26 cellular contexts compared by ENCODE assay signal in the genomic region with DNA sequence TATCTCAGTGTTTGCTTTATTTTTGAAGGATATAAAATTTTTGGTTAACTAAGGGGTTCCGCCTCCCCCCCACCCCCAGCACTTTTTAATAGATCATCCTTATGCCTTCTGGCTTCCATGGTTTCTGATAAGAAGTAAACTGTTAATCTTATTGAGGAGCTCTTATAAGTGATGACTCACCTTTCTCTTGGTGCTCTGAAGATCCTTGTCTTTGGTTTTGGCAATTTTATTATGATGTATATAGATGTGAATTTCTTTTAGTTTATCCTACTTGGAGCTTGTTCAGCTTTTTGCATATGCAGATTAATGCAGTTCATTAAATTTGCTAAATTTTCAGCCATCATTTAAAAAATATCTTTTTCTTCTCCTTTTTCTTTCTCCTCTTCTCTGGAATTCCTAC.
"Had no signal": no experiment of that assay in that cellular context is flagged by ENCODE, and none has a peak within 500 bp of the region (broad histone marks: within the 10 kb centered on the region; RNA-seq: fewer than 3 reads in every experiment).

No MANE protein-coding gene starts in this region.

- H3K27ac ChIP-seq: gastrocnemius medialis, lower lobe of right lung, prostate gland, right atrium auricular region, thyroid gland, vagina had no signal

- H3K36me3 Mint-ChIP-seq: naive thymus-derived CD8-positive, alpha-beta T cell; stimulated activated effector memory CD8-positive, alpha-beta T cell treated with anti-CD3 and anti-CD28 coated beads, Interleukin-12 subunit alpha, Interleukin-12 subunit beta, amount 100 ng/mL, for 72 hours had no signal

- DNase-seq: dermis blood vessel endothelial cell; effector memory CD8-positive, alpha-beta T cell; erythroblast; foreskin fibroblast; gastrocnemius medialis; head of caudate nucleus; left ventricle myocardium superior; lower lobe of right lung; naive thymus-derived CD8-positive, alpha-beta T cell; nephron progenitor cell; nucleus accumbens; stimulated activated CD4-positive, alpha-beta T cell treated with anti-CD3 and anti-CD28 coated beads, Interleukin-12 subunit alpha, Interleukin-12 subunit beta, amount 100 ng/mL, for 4 hours; stimulated activated CD4-positive, alpha-beta T cell treated with anti-CD3 and anti-CD28 coated beads, Interleukin-1b, Interleukin-23, amount 100 ng/mL, for 48 hours; stimulated activated CD4-positive, alpha-beta T cell treated with anti-CD3 and anti-CD28 coated beads, Interleukin-4, amount 100 ng/mL, for 1 hour; stimulated activated naive CD4-positive, alpha-beta T cell treated with Interleukin-2 at 50 U/mL for 16 hours; stomach; thyroid gland; trophoblast cell had no signal

- H3K4me1 ChIP-seq: gastrocnemius medialis, prostate gland, thyroid gland had no signal

- H3K27ac Mint-ChIP-seq: effector memory CD8-positive, alpha-beta T cell; naive thymus-derived CD8-positive, alpha-beta T cell; nephron progenitor cell; stimulated activated effector memory CD8-positive, alpha-beta T cell treated with anti-CD3 and anti-CD28 coated beads, Interleukin-12 subunit alpha, Interleukin-12 subunit beta, amount 100 ng/mL, for 72 hours had no signal

- H3K4me2 ChIP-seq: smooth muscle cell had no signal

- H3K36me3 ChIP-seq: gastrocnemius medialis, lower lobe of right lung, prostate gland, right atrium auricular region, stomach, thyroid gland, vagina had no signal

- FAIRE-seq: endometrium, keratinocyte had no signal

- H3K9me3 ChIP-seq: gastrocnemius medialis, lower lobe of right lung, prostate gland, right atrium auricular region, stomach, thyroid gland, vagina had no signal

- H3K4me3 Mint-ChIP-seq: effector memory CD8-positive, alpha-beta T cell; naive thymus-derived CD8-positive, alpha-beta T cell; nephron progenitor cell; stimulated activated effector memory CD8-positive, alpha-beta T cell treated with anti-CD3 and anti-CD28 coated beads, Interleukin-12 subunit alpha, Interleukin-12 subunit beta, amount 100 ng/mL, for 72 hours had no signal

- H3K4me1 Mint-ChIP-seq: naive thymus-derived CD8-positive, alpha-beta T cell; nephron progenitor cell; stimulated activated effector memory CD8-positive, alpha-beta T cell treated with anti-CD3 and anti-CD28 coated beads, Interleukin-12 subunit alpha, Interleukin-12 subunit beta, amount 100 ng/mL, for 72 hours had no signal

- H3K27me3 ChIP-seq: gastrocnemius medialis, right atrium auricular region, stomach, thyroid gland, vagina had no signal

- H3K9me3 Mint-ChIP-seq: effector memory CD8-positive, alpha-beta T cell; naive thymus-derived CD8-positive, alpha-beta T cell; nephron progenitor cell; stimulated activated effector memory CD8-positive, alpha-beta T cell treated with anti-CD3 and anti-CD28 coated beads, Interleukin-12 subunit alpha, Interleukin-12 subunit beta, amount 100 ng/mL, for 72 hours had no signal

- ATAC-seq: effector memory CD8-positive, alpha-beta T cell; gastrocnemius medialis; left ventricle myocardium superior; lower lobe of right lung; naive thymus-derived CD8-positive, alpha-beta T cell; sciatic nerve; stimulated activated effector memory CD8-positive, alpha-beta T cell treated with anti-CD3 and anti-CD28 coated beads, Interleukin-12 subunit alpha, Interleukin-12 subunit beta, amount 100 ng/mL, for 72 hours had no signal

- H3K4me3 ChIP-seq: gastrocnemius medialis, lower lobe of right lung, prostate gland, right atrium auricular region, smooth muscle cell, stomach, thyroid gland, vagina had no signal
